In the genomic region with DNA sequence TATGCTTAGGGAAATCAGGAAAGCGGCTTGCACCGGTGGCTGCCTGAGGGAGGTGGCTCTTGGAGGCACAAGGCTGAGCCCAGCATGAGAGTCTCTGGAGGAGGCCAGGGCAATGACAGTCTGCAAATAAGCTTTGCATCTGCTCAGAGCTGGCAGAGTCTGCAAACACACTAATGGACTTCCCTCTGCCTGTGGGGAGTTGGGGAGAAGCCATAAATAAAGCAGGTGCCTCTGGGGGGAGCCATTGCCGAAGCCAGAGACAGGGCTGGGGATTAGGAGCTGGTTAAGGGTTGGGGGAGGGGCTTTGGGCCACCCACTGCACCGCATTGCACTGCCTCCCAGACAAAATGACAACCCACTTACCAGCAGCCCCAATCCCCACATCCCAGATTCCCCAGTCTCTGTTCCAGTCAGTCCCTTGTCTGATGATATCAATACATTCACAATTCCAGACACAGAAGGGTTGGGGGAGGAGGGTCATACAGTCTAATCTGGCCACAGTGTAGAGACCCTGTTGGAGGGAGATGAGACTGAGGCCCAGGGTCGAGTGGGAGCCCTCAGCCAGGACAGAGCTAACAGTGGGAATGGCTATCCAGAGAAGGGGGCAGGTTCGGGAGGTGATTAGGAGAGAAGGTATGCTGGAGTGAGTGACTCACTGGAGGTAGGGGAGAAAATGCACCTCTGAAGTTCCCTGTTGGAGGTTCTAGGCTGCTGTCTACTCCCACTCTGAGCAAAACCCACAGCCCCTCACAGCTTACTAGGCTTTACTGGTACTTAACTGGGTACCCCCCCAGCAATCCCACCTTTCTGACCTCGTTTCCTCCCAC, we compare ENCODE assay signal across 11 cellular contexts. TPM values are rescaled to one million over a fixed set of nuclear protein-coding genes. Genes with fewer than 3 reads are reported as not detected.
A peak's percentile ranks its signal among the peaks of the same experiment; 100 is the strongest.
DNase-seq lines count a peak whose midpoint lies in the region; ATAC-seq and TF ChIP-seq lines count a peak whose summit lies in the region.
"Had no signal": no experiment of that assay in that cellular context is flagged by ENCODE, and none has a peak within 500 bp of the region (broad histone marks: within the 10 kb centered on the region; RNA-seq: fewer than 3 reads in every experiment).

No MANE protein-coding gene starts in this region.

- TF ChIP-seq POLR2A in transverse colon (IDR thresholded peaks at IDR 0.05), result no peak

- H3K27me3 Mint-ChIP-seq in HFFc6 (ENCODE audit: insufficient read depth), result peaks cover 54% of the 10 kb centered on the region

- TF ChIP-seq EP300 in transverse colon (IDR thresholded peaks at IDR 0.05; ENCODE audit: low read depth), result no peak

- peaks cover 10% of the 10 kb centered on the region for H3K4me1 Mint-ChIP-seq in HFFc6 (ENCODE audit: low read depth)

- peak; percentile 73 for ATAC-seq in foreskin keratinocyte
- ATAC-seq in GM18511 (IDR thresholded peaks at IDR 0.05; ENCODE audit: unreplicated experiment), result no peak

- H3K27ac Mint-ChIP-seq in HFFc6, result no peak overlapping the region

- WGBS in transverse colon (ENCODE audit: low coverage in 1 of 2), 2 donors, result 50 to 69% methylated on average over 2 to 7 of the region's 7 CpGs

- no peaks in the 10 kb centered on the region for H3K9me3 Mint-ChIP-seq in HFFc6

- no peaks in the 10 kb centered on the region for H3K36me3 Mint-ChIP-seq in HFFc6 (ENCODE audit: low read depth)

- H3K27ac ChIP-seq in foreskin keratinocyte (no peak overlapping the region), transverse colon (no peak overlapping the region)
- H3K27ac ChIP-seq: PC-9 had no signal

- intact Hi-C loops in transverse colon (cut with DNase I; ENCODE audit: low total_unique reads), result no loop called here

- no peak overlapping the region for H3K4me3 Mint-ChIP-seq in HFFc6

- H3K4me1 ChIP-seq in foreskin keratinocyte (peaks cover 22% of the 10 kb centered on the region), transverse colon (no peaks in the 10 kb centered on the region)

- H3K27me3 ChIP-seq in foreskin keratinocyte, result peaks cover 27% of the 10 kb centered on the region
- H3K27me3 ChIP-seq in transverse colon, result peaks cover 55% of the 10 kb centered on the region

- no peaks in the 10 kb centered on the region for H3K36me3 ChIP-seq in transverse colon

- peak; percentile 72 for DNase-seq in DMS153 (lab: John Stamatoyannopoulos, UW)
- no peak for DNase-seq in HFFc6
- peak; percentile 94 for DNase-seq in NCI-H82 (lab: John Stamatoyannopoulos, UW)
- peak in 1 of 2 donors; percentile 62 for DNase-seq in foreskin keratinocyte
- DNase-seq in HuH-7.5 (ENCODE audit: low spot score), result no peak
- no peak for DNase-seq in stimulated activated CD4-positive, alpha-beta T cell treated with anti-CD3 and anti-CD28 coated beads, Interleukin-2, amount 100 ng/mL, for 24 hours
- no peak for DNase-seq in transverse colon
- DNase-seq: stimulated activated CD4-positive, alpha-beta T cell treated with anti-CD3 and anti-CD28 coated beads, Interleukin-4, amount 100 ng/mL, for 4 hours had no signal

- peak; percentile 22; the same call in 1 of the 2 replicates for TF ChIP-seq CTCF in HFFc6 (IDR thresholded peaks at IDR 0.05)
- peak; percentile 46 for TF ChIP-seq CTCF in foreskin keratinocyte (conservative IDR thresholded peaks at IDR 0.05)
- TF ChIP-seq CTCF in transverse colon (IDR thresholded peaks at IDR 0.05), result no peak

- in situ Hi-C loops in transverse colon (cut with MboI; ENCODE audit: low pct_ligation_motif_present in 1 of 4, low pct_unique_long_range_greater_than_20kb in 1 of 4, low sequenced_read_pairs in 3 of 4), result no loop called here

- no peak overlapping the region for H3K4me3 ChIP-seq in transverse colon
- H3K4me3 ChIP-seq: PC-9 had no signal

- no peaks in the 10 kb centered on the region for H3K9me3 ChIP-seq in transverse colon

RNA-seq across cellular contexts. Expression of gene PAX5, which starts 53.7 kb away (rescaled TPM):
- not detected for total RNA-seq in HFFc6 (2021; fragmentation: NEBNext Ultra II Directional; extraction: Animal tissue kit (Norgen Biotek cat#: 25700))
- total RNA-seq in foreskin keratinocyte (under 0.01 and 0.03 TPM in 2 replicates), transverse colon (1 to 10 TPM in 2 of 4 donors, not detected in 2; 2.4 to 3.7 TPM)
- polyA plus RNA-seq in foreskin keratinocyte, result not detected in 2 replicates
- total RNA-seq: lung microvascular endothelial cell, PC-9 had no signal

Comparison
In these comparisons a context has a peak if more than half of its experiments do, and no peak if none do; other contexts are left out.
1. DNase-seq: peak in DMS153 (single experiment) and NCI-H82 (single experiment); none in HFFc6 (single experiment), HuH-7.5 (single experiment), stimulated activated CD4-positive, alpha-beta T cell treated with anti-CD3 and anti-CD28 coated beads, Interleukin-2, amount 100 ng/mL, for 24 hours (0 of 2) and transverse colon (single experiment).
2. CTCF ChIP-seq: peak in HFFc6 (single experiment) and foreskin keratinocyte (single experiment); none in transverse colon (0 of 5).